Comparison of ENCODE assay signal across 1 cellular context in genomic region chr2:189427872-189428271, GRCh38.
TF ChIP-seq lines count a peak whose summit lies in the region.

No MANE protein-coding gene starts in this region.

TF ChIP-seq in HepG2, 621 proteins besides CTCF, POLR2A, EP300 and RAD21 (continues in another document):
- TF ChIP-seq, protein P1, sequence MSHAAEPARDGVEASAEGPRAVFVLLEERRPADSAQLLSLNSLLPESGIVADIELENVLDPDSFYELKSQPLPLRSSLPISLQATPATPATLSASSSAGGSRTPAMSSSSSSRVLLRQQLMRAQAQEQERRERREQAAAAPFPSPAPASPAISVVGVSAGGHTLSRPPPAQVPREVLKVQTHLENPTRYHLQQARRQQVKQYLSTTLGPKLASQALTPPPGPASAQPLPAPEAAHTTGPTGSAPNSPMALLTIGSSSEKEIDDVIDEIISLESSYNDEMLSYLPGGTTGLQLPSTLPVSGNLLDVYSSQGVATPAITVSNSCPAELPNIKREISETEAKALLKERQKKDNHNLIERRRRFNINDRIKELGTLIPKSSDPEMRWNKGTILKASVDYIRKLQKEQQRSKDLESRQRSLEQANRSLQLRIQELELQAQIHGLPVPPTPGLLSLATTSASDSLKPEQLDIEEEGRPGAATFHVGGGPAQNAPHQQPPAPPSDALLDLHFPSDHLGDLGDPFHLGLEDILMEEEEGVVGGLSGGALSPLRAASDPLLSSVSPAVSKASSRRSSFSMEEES (CRISPR knock-in tag; IDR thresholded peaks at IDR 0.05): no peak
- TF ChIP-seq ZNF616 (CRISPR knock-in tag; IDR thresholded peaks at IDR 0.05; ENCODE audit: low read depth) (no peak), TCF7 (IDR thresholded peaks at IDR 0.05; ENCODE audit: low read depth) (no peak), ZNF598 (CRISPR knock-in tag; IDR thresholded peaks at IDR 0.05; ENCODE audit: borderline replicate concordance) (no peak), NCOA2 (CRISPR knock-in tag; IDR thresholded peaks at IDR 0.05) (no peak), TEAD3 (CRISPR knock-in tag; optimal IDR thresholded peaks at IDR 0.05; ENCODE audit: borderline replicate concordance) (peak; percentile 28), ZNF205 (CRISPR knock-in tag; IDR thresholded peaks at IDR 0.05) (no peak), GABPB1 (CRISPR knock-in tag; IDR thresholded peaks at IDR 0.05) (no peak), THAP9 (CRISPR knock-in tag; IDR thresholded peaks at IDR 0.05; ENCODE audit: borderline replicate concordance) (no peak), ARID5B (CRISPR knock-in tag; IDR thresholded peaks at IDR 0.05) (peak; percentile 30; the same call in 1 of the 2 replicates), SIX4 (CRISPR knock-in tag; IDR thresholded peaks at IDR 0.05) (peak; percentile 70), ZBTB49 (CRISPR knock-in tag; IDR thresholded peaks at IDR 0.05; ENCODE audit: borderline replicate concordance) (no peak), SOX13 (IDR thresholded peaks at IDR 0.05) (no peak), SOX13 (CRISPR knock-in tag; conservative IDR thresholded peaks at IDR 0.05 in 1 of 2, IDR thresholded peaks at IDR 0.05 in 1 of 2) (peak in 1 of 2 experiments; percentile 70; a peak in 2 of 4 replicates), ZBTB42 (CRISPR knock-in tag; IDR thresholded peaks at IDR 0.05) (no peak), ZNF280B (CRISPR knock-in tag; IDR thresholded peaks at IDR 0.05; ENCODE audit: borderline replicate concordance) (no peak), ZNF350 (CRISPR knock-in tag; IDR thresholded peaks at IDR 0.05; ENCODE audit: borderline replicate concordance, low read depth) (no peak)
- TF ChIP-seq, protein P2, sequence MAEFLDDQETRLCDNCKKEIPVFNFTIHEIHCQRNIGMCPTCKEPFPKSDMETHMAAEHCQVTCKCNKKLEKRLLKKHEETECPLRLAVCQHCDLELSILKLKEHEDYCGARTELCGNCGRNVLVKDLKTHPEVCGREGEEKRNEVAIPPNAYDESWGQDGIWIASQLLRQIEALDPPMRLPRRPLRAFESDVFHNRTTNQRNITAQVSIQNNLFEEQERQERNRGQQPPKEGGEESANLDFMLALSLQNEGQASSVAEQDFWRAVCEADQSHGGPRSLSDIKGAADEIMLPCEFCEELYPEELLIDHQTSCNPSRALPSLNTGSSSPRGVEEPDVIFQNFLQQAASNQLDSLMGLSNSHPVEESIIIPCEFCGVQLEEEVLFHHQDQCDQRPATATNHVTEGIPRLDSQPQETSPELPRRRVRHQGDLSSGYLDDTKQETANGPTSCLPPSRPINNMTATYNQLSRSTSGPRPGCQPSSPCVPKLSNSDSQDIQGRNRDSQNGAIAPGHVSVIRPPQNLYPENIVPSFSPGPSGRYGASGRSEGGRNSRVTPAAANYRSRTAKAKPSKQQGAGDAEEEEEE (CRISPR knock-in tag; IDR thresholded peaks at IDR 0.05; ENCODE audit: borderline replicate concordance): no peak
- TF ChIP-seq, protein P3, sequence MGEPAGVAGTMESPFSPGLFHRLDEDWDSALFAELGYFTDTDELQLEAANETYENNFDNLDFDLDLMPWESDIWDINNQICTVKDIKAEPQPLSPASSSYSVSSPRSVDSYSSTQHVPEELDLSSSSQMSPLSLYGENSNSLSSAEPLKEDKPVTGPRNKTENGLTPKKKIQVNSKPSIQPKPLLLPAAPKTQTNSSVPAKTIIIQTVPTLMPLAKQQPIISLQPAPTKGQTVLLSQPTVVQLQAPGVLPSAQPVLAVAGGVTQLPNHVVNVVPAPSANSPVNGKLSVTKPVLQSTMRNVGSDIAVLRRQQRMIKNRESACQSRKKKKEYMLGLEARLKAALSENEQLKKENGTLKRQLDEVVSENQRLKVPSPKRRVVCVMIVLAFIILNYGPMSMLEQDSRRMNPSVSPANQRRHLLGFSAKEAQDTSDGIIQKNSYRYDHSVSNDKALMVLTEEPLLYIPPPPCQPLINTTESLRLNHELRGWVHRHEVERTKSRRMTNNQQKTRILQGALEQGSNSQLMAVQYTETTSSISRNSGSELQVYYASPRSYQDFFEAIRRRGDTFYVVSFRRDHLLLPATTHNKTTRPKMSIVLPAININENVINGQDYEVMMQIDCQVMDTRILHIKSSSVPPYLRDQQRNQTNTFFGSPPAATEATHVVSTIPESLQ (CRISPR knock-in tag; conservative IDR thresholded peaks at IDR 0.05): no peak
- TF ChIP-seq, protein P4, sequence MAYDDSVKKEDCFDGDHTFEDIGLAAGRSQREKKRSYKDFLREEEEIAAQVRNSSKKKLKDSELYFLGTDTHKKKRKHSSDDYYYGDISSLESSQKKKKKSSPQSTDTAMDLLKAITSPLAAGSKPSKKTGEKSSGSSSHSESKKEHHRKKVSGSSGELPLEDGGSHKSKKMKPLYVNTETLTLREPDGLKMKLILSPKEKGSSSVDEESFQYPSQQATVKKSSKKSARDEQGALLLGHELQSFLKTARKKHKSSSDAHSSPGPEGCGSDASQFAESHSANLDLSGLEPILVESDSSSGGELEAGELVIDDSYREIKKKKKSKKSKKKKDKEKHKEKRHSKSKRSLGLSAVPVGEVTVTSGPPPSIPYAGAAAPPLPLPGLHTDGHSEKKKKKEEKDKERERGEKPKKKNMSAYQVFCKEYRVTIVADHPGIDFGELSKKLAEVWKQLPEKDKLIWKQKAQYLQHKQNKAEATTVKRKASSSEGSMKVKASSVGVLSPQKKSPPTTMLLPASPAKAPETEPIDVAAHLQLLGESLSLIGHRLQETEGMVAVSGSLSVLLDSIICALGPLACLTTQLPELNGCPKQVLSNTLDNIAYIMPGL (CRISPR knock-in tag; IDR thresholded peaks at IDR 0.05; ENCODE audit: borderline replicate concordance in 1 of 2, low read depth in 1 of 2): no peak
- TF ChIP-seq, protein P5, sequence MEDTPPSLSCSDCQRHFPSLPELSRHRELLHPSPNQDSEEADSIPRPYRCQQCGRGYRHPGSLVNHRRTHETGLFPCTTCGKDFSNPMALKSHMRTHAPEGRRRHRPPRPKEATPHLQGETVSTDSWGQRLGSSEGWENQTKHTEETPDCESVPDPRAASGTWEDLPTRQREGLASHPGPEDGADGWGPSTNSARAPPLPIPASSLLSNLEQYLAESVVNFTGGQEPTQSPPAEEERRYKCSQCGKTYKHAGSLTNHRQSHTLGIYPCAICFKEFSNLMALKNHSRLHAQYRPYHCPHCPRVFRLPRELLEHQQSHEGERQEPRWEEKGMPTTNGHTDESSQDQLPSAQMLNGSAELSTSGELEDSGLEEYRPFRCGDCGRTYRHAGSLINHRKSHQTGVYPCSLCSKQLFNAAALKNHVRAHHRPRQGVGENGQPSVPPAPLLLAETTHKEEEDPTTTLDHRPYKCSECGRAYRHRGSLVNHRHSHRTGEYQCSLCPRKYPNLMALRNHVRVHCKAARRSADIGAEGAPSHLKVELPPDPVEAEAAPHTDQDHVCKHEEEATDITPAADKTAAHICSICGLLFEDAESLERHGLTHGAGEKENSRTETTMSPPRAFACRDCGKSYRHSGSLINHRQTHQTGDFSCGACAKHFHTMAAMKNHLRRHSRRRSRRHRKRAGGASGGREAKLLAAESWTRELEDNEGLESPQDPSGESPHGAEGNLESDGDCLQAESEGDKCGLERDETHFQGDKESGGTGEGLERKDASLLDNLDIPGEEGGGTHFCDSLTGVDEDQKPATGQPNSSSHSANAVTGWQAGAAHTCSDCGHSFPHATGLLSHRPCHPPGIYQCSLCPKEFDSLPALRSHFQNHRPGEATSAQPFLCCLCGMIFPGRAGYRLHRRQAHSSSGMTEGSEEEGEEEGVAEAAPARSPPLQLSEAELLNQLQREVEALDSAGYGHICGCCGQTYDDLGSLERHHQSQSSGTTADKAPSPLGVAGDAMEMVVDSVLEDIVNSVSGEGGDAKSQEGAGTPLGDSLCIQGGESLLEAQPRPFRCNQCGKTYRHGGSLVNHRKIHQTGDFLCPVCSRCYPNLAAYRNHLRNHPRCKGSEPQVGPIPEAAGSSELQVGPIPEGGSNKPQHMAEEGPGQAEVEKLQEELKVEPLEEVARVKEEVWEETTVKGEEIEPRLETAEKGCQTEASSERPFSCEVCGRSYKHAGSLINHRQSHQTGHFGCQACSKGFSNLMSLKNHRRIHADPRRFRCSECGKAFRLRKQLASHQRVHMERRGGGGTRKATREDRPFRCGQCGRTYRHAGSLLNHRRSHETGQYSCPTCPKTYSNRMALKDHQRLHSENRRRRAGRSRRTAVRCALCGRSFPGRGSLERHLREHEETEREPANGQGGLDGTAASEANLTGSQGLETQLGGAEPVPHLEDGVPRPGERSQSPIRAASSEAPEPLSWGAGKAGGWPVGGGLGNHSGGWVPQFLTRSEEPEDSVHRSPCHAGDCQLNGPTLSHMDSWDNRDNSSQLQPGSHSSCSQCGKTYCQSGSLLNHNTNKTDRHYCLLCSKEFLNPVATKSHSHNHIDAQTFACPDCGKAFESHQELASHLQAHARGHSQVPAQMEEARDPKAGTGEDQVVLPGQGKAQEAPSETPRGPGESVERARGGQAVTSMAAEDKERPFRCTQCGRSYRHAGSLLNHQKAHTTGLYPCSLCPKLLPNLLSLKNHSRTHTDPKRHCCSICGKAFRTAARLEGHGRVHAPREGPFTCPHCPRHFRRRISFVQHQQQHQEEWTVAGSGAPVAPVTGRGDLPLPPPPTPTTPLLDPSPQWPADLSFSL (CRISPR knock-in tag; IDR thresholded peaks at IDR 0.05): no peak
- TF ChIP-seq, protein P6, sequence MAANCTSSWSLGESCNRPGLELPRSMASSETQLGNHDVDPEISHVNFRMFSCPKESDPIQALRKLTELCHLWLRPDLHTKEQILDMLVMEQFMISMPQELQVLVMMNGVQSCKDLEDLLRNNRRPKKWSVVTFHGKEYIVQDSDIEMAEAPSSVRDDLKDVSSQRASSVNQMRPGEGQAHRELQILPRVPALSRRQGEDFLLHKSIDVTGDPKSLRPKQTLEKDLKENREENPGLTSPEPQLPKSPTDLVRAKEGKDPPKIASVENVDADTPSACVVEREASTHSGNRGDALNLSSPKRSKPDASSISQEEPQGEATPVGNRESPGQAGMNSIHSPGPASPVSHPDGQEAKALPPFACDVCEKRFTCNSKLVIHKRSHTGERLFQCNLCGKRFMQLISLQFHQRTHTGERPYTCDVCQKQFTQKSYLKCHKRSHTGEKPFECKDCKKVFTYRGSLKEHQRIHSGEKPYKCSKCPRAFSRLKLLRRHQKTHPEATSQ (CRISPR knock-in tag; IDR thresholded peaks at IDR 0.05; ENCODE audit: borderline replicate concordance): no peak
